In genomic region chrX:53422915-53423268, GRCh38 we compare ENCODE assay signal across 8 cellular contexts. TPM values are rescaled to one million over a fixed set of nuclear protein-coding genes. Genes with fewer than 3 reads are reported as not detected.
DNase-seq lines count a peak whose midpoint lies in the region; ATAC-seq and TF ChIP-seq lines count a peak whose summit lies in the region.

No MANE protein-coding gene starts in this region.

- no peaks in the 10 kb centered on the region for H3K9me2 ChIP-seq in OCI-LY1 (ENCODE audit: low read depth, low read length)

- H2AFZ ChIP-seq in OCI-LY1 (ENCODE audit: low read length) = no peak overlapping the region

- no TSS peak for BruUV-seq in Caco-2 (replicated peaks; lab: Mats Ljungman, UMichigan)

- H3F3A ChIP-seq in OCI-LY1 (ENCODE audit: insufficient read depth, low read length) = no peaks in the 10 kb centered on the region

- CTCF ChIA-PET in Caco-2 (lab: Charles Lee) = interaction anchor here (1.0 to 1.2 kb wide), 2 partner anchors 23 to 108 kb away, joined by 3 to 4 read pairs; no protein-coding TSS in a partner anchor

- no peaks in the 10 kb centered on the region for H3K9me3 ChIP-seq in Caco-2
- no peaks in the 10 kb centered on the region for H3K9me3 ChIP-seq in OCI-LY1 (ENCODE audit: low read length)
- H3K9me3 ChIP-seq in neutrophil = no peaks in the 10 kb centered on the region

- H3K27me3 Mint-ChIP-seq in Caco-2 (ENCODE audit: insufficient read depth, unreplicated experiment) = no peaks in the 10 kb centered on the region
- peaks cover 2% of the 10 kb centered on the region for H3K27me3 Mint-ChIP-seq in endothelial cell (ENCODE audit: unreplicated experiment)

- peak overlapping the region; percentile 45 for H3K4me3 ChIP-seq in Caco-2 (ENCODE audit: low read depth, low read length)
- peak overlapping the region; percentile 98 for H3K4me3 ChIP-seq in OCI-LY1 (ENCODE audit: low read depth, low read length, poor library complexity, severe bottlenecking)
- H3K4me3 ChIP-seq in neutrophil (ENCODE audit: low read depth in 1 of 2, low read length in 1 of 2) = peak overlapping the region; percentile 78 to 88

- intact Hi-C loops in Caco-2 (cut with micrococcal nuclease; ENCODE audit: unreplicated experiment) = loop anchor here (1.0 to 2.0 kb wide), 2 partner anchors 11 to 18 kb away; partner anchors contain the start of gene HSD17B10

- H3K27ac ChIP-seq in OCI-LY1 (ENCODE audit: low read depth, low read length, poor library complexity, severe bottlenecking) = no peak overlapping the region
- peak overlapping the region; percentile 93 for H3K27ac ChIP-seq in neutrophil

- H3K9ac ChIP-seq in OCI-LY1 (ENCODE audit: low read length) = no peak overlapping the region

- H3K4me1 Mint-ChIP-seq in Caco-2 (ENCODE audit: low read depth, unreplicated experiment) = peaks cover 6% of the 10 kb centered on the region
- peaks cover 7% of the 10 kb centered on the region for H3K4me1 Mint-ChIP-seq in endothelial cell (ENCODE audit: unreplicated experiment)

- H3K79me2 ChIP-seq in OCI-LY1 (ENCODE audit: insufficient read depth, low read length) = peaks cover 40% of the 10 kb centered on the region

- H3K36me3 ChIP-seq in Caco-2 (ENCODE audit: control insufficient read depth, insufficient read depth, low read length) (no peaks in the 10 kb centered on the region), OCI-LY1 (ENCODE audit: insufficient read depth, low read length) (peaks cover 10% of the 10 kb centered on the region; the same call in 1 of the 2 replicates), neutrophil (no peaks in the 10 kb centered on the region)

- no peaks in the 10 kb centered on the region for H4K20me1 ChIP-seq in OCI-LY1 (ENCODE audit: insufficient read depth, low read length)

- H3K4me2 ChIP-seq in OCI-LY1 (ENCODE audit: low read length) = peak overlapping the region; percentile 57

- POLR2A ChIA-PET in Caco-2 (lab: Charles Lee) = interaction anchor here (0.7 to 1.3 kb wide), 6 partner anchors 10 to 261 kb away, joined by 3 to 4 read pairs (median 4); partner anchors contain the start of gene KDM5C

- DNase-seq in Caco-2 (no peak), endothelial cell (ENCODE audit: low spot score) (no peak), activated gamma-delta T cell treated with Interleukin-2 at 50 U/mL for 16 hours (no peak), germinal center (ENCODE audit: low spot score) (no peak), NCI-H345 treated with DMSO at 0.1 percent for 48 hours (lab: John Stamatoyannopoulos, UW; ENCODE audit: unreplicated experiment) (no peak)

- H3K9me3 Mint-ChIP-seq in Caco-2 (ENCODE audit: unreplicated experiment) (no peaks in the 10 kb centered on the region), endothelial cell (ENCODE audit: unreplicated experiment) (no peaks in the 10 kb centered on the region)

- TF ChIP-seq CTCF in Caco-2 (IDR thresholded peaks at IDR 0.05; ENCODE audit: insufficient read depth in 1 of 2, low read depth in 1 of 2, low read length in 1 of 2, severe bottlenecking in 1 of 2, unreplicated experiment in 1 of 2) (no peak), OCI-LY1 (IDR thresholded peaks at IDR 0.05; ENCODE audit: low read length) (no peak), endothelial cell (IDR thresholded peaks at IDR 0.05; ENCODE audit: unreplicated experiment) (no peak), neutrophil (IDR thresholded peaks at IDR 0.05) (no peak)

- H3K27me3 ChIP-seq in Caco-2 (replicated peaks; ENCODE audit: control insufficient read depth, insufficient read depth, low read length) (no peaks in the 10 kb centered on the region), OCI-LY1 (ENCODE audit: insufficient read depth, low read length) (no peaks in the 10 kb centered on the region), neutrophil (no peaks in the 10 kb centered on the region)

- H3K4me3 Mint-ChIP-seq in Caco-2 (ENCODE audit: unreplicated experiment) (peak overlapping the region; percentile 83), endothelial cell (ENCODE audit: unreplicated experiment) (peak overlapping the region; percentile 97)

- H3K27ac Mint-ChIP-seq in Caco-2 (ENCODE audit: unreplicated experiment) (peak overlapping the region; percentile 98), endothelial cell (ENCODE audit: unreplicated experiment) (peak overlapping the region; percentile 100)

- ATAC-seq in HG03135 (IDR thresholded peaks at IDR 0.05; ENCODE audit: unreplicated experiment) = no peak

- H3K4me1 ChIP-seq in Caco-2 (0 out of 2 replicates have a peak, but pooled peaks cover 4% of the 10 kb centered on the region), OCI-LY1 (ENCODE audit: insufficient read depth, low read length, severe bottlenecking) (peaks cover 20% of the 10 kb centered on the region), neutrophil (ENCODE audit: control insufficient read depth in 1 of 2, insufficient read depth in 1 of 2, low read depth in 1 of 2, low read length in 1 of 2) (peaks cover 7 to 23% of the 10 kb centered on the region in 2 experiments)

- H3K36me3 Mint-ChIP-seq in Caco-2 (ENCODE audit: insufficient read depth, unreplicated experiment) (peaks cover 16% of the 10 kb centered on the region), endothelial cell (ENCODE audit: low read depth, unreplicated experiment) (peaks cover 9% of the 10 kb centered on the region)

RNA-seq across cellular contexts. Expression of gene RIBC1, which starts 0.2 kb away (rescaled TPM):
- total RNA-seq in Caco-2 (2022) (0.88 and 0.95 TPM in 2 replicates), endothelial cell (ENCODE audit: unreplicated experiment) (0.97 TPM)

RNA-seq across cellular contexts. Expression of gene SMC1A, which starts 0.4 kb away (rescaled TPM):
- total RNA-seq in Caco-2 (2022) (92.4 and 102 TPM in 2 replicates), endothelial cell (ENCODE audit: unreplicated experiment) (55.6 TPM)

RNA-seq across cellular contexts. Expression of gene HSD17B10, which starts 11.3 kb away (rescaled TPM):
- total RNA-seq in Caco-2 (2022) = 129 and 137 TPM in 2 replicates
- total RNA-seq in endothelial cell (ENCODE audit: unreplicated experiment) = 81.1 TPM

Comparison
In these comparisons a context has a peak if more than half of its experiments do, and no peak if none do; other contexts are left out.
1. H3K4me3 ChIP-seq: peak in every context shown above with its lines; median percentile 98 in OCI-LY1; 83 in neutrophil; 45 in Caco-2.